28 cellular contexts compared by ENCODE assay signal in genomic region chr3:126070146-126070545, GRCh38.
"Had no signal": no experiment of that assay in that cellular context is flagged by ENCODE, and none has a peak within 500 bp of the region (broad histone marks: within the 10 kb centered on the region; RNA-seq: fewer than 3 reads in every experiment).

No MANE protein-coding gene starts in this region.

- H3K27ac Mint-ChIP-seq: activated CD4-positive, alpha-beta memory T cell treated with anti-CD3 and anti-CD28 coated beads for 36 hours; activated CD4-positive, alpha-beta T cell treated with anti-CD3 and anti-CD28 coated beads for 36 hours; activated CD4-positive, alpha-beta T cell treated with anti-CD3 and anti-CD28 coated beads, Interleukin-2, amount 10 ng/mL, durations not matched to agents 24 days and 14 days; activated CD8-positive, alpha-beta T cell treated with anti-CD3 and anti-CD28 coated beads, Interleukin-2, amount 10 ng/mL, durations not matched to agents 7 days and 5 days; activated naive CD4-positive, alpha-beta T cell treated with anti-CD3 and anti-CD28 coated beads, Interleukin-2, amount 10 ng/mL, durations not matched to agents 7 days and 5 days; activated naive CD4-positive, alpha-beta T cell treated with anti-CD3 and anti-CD28 coated beads, Interleukin-2, amount 50 U/mL, for 72 hours; activated naive CD8-positive, alpha-beta T cell treated with anti-CD3 and anti-CD28 coated beads, Interleukin-2, amount 10 ng/mL, durations not matched to agents 7 days and 5 days; activated T-helper 2 cell treated with anti-CD3 and anti-CD28 coated beads, Interferon-gamma antibody, Interleukin-2, Interleukin-4, amounts not matched to agents 10 μg/mL and 5 μg/mL and 100 μg/mL, durations not matched to agents 14 hours and 24 hours and 36 hours; brain; dendritic cell treated with granulocyte-macrophage colony-stimulating factor and Interleukin-4, amounts not matched to agents 40 ng/mL and 50 ng/mL, for 4 days; endodermal cell; T-helper 17 cell; T-helper 2 cell treated with Interferon-gamma antibody and Interleukin-4, amounts not matched to agents 5 μg/mL and 100 μg/mL, for 36 hours had no signal

- DNase-seq: activated CD4-positive, alpha-beta memory T cell treated with anti-CD3 and anti-CD28 coated beads for 36 hours; activated CD4-positive, alpha-beta T cell treated with anti-CD3 and anti-CD28 coated beads for 36 hours; activated CD4-positive, alpha-beta T cell treated with anti-CD3 and anti-CD28 coated beads, Interleukin-2, amount 10 ng/mL, durations not matched to agents 24 days and 14 days; activated CD4-positive, CD25-positive, alpha-beta regulatory T cell; activated CD4-positive, CD25-positive, alpha-beta regulatory T cell treated with anti-CD3 and anti-CD28 coated beads, Interleukin-2, amount 50 U/mL, for 72 hours; activated CD8-positive, alpha-beta T cell treated with anti-CD3 and anti-CD28 coated beads, Interleukin-2, amount 10 ng/mL, durations not matched to agents 7 days and 5 days; activated effector memory CD4-positive, alpha-beta T cell treated with anti-CD3 and anti-CD28 coated beads, Interleukin-2, amount 50 U/mL, for 16 hours; activated naive CD4-positive, alpha-beta T cell; activated naive CD4-positive, alpha-beta T cell treated with anti-CD3 and anti-CD28 coated beads, Interleukin-2, amount 10 ng/mL, durations not matched to agents 7 days and 5 days; activated naive CD8-positive, alpha-beta T cell treated with anti-CD3 and anti-CD28 coated beads, Interleukin-2, amount 10 ng/mL, durations not matched to agents 7 days and 5 days; activated T-cell treated with anti-CD3 and anti-CD28 coated beads, Interleukin-2, amount 50 U/mL, for 4 hours; dorsolateral prefrontal cortex; effector memory CD4-positive, alpha-beta T cell; endodermal cell; foreskin fibroblast; head of caudate nucleus; T-helper 1 cell; T-helper 17 cell; T1000 had no signal

- H3K27me3 ChIP-seq: ascending aorta, breast epithelium, dorsolateral prefrontal cortex had no signal

- H3K4me3 Mint-ChIP-seq: activated CD4-positive, alpha-beta memory T cell treated with anti-CD3 and anti-CD28 coated beads for 36 hours; activated CD4-positive, alpha-beta T cell treated with anti-CD3 and anti-CD28 coated beads for 36 hours; activated CD4-positive, alpha-beta T cell treated with anti-CD3 and anti-CD28 coated beads, Interleukin-2, amount 10 ng/mL, durations not matched to agents 24 days and 14 days; activated CD8-positive, alpha-beta T cell treated with anti-CD3 and anti-CD28 coated beads, Interleukin-2, amount 10 ng/mL, durations not matched to agents 7 days and 5 days; activated naive CD4-positive, alpha-beta T cell treated with anti-CD3 and anti-CD28 coated beads, Interleukin-2, amount 10 ng/mL, durations not matched to agents 7 days and 5 days; activated naive CD8-positive, alpha-beta T cell treated with anti-CD3 and anti-CD28 coated beads, Interleukin-2, amount 10 ng/mL, durations not matched to agents 7 days and 5 days; activated T-cell treated with anti-CD3 and anti-CD28 coated beads, Interleukin-2, amount 50 U/mL, for 4 hours; brain; central memory CD8-positive, alpha-beta T cell; dendritic cell treated with granulocyte-macrophage colony-stimulating factor and Interleukin-4, amounts not matched to agents 40 ng/mL and 50 ng/mL, for 4 days; endodermal cell; T-helper 17 cell; T-helper 2 cell treated with Interferon-gamma antibody and Interleukin-4, amounts not matched to agents 5 μg/mL and 100 μg/mL, for 36 hours had no signal

- H3K9me3 Mint-ChIP-seq: activated naive CD4-positive, alpha-beta T cell treated with anti-CD3 and anti-CD28 coated beads, Interleukin-2, amount 10 ng/mL, durations not matched to agents 7 days and 5 days; activated T-helper 2 cell treated with anti-CD3 and anti-CD28 coated beads, Interferon-gamma antibody, Interleukin-2, Interleukin-4, amounts not matched to agents 10 μg/mL and 5 μg/mL and 100 μg/mL, durations not matched to agents 14 hours and 24 hours and 36 hours; central memory CD8-positive, alpha-beta T cell; dendritic cell treated with granulocyte-macrophage colony-stimulating factor and Interleukin-4, amounts not matched to agents 40 ng/mL and 50 ng/mL, for 4 days had no signal

- H3K36me3 ChIP-seq: breast epithelium had no signal

- H3K4me1 Mint-ChIP-seq: activated CD4-positive, alpha-beta T cell treated with anti-CD3 and anti-CD28 coated beads for 36 hours; activated CD4-positive, alpha-beta T cell treated with anti-CD3 and anti-CD28 coated beads, Interleukin-2, amount 10 ng/mL, durations not matched to agents 24 days and 14 days; activated naive CD4-positive, alpha-beta T cell treated with anti-CD3 and anti-CD28 coated beads, Interleukin-2, amount 10 ng/mL, durations not matched to agents 7 days and 5 days; activated naive CD8-positive, alpha-beta T cell treated with anti-CD3 and anti-CD28 coated beads, Interleukin-2, amount 10 ng/mL, durations not matched to agents 7 days and 5 days had no signal

- H3K4me3 ChIP-seq: ascending aorta, breast epithelium, coronary artery, dorsolateral prefrontal cortex had no signal

- H3K27me3 Mint-ChIP-seq: activated CD4-positive, alpha-beta memory T cell treated with anti-CD3 and anti-CD28 coated beads for 36 hours; activated CD4-positive, alpha-beta T cell treated with anti-CD3 and anti-CD28 coated beads for 36 hours; activated naive CD4-positive, alpha-beta T cell treated with anti-CD3 and anti-CD28 coated beads, Interleukin-2, amount 10 ng/mL, durations not matched to agents 7 days and 5 days; activated naive CD8-positive, alpha-beta T cell treated with anti-CD3 and anti-CD28 coated beads, Interleukin-2, amount 10 ng/mL, durations not matched to agents 7 days and 5 days; brain; central memory CD8-positive, alpha-beta T cell; dendritic cell treated with granulocyte-macrophage colony-stimulating factor and Interleukin-4, amounts not matched to agents 40 ng/mL and 50 ng/mL, for 4 days; T-helper 17 cell had no signal
